Comparison of ENCODE assay signal across 16 cellular contexts in the genomic region with DNA sequence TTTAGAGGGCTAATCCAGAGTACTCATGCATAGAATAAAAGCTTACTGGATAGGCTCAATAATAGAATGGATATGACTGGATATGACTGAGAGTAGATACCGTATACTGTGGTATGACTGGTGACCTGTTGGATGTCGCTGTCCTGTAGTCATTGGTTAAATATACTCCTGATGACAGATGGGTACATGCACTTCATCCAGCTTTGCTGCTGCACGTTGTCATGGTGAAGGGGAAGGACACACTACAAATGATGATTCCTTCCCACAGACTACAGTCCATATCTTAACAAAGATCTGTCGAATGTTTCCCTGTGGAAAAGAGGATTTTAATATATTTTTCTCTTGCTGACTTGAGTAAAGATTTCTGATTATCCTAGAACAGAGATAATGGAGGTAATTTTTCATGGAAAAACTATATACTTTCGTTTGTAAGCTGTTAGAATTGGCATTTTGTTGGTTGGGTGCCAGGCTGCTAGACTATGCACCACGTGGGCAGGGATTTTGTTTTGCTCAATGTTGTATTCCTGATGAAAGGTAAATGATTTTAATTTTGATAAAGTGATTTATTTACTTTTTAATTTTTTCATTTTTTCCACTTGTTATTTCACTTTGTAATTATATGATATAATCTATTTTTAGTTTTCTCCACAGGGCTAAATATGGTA.
DNase-seq lines count a peak whose midpoint lies in the region; ATAC-seq, FAIRE-seq and TF ChIP-seq lines count a peak whose summit lies in the region.
"Had no signal": no experiment of that assay in that cellular context is flagged by ENCODE, and none has a peak within 500 bp of the region (broad histone marks: within the 10 kb centered on the region; RNA-seq: fewer than 3 reads in every experiment).

No MANE protein-coding gene starts in this region.

- H3K27me3 ChIP-seq in pancreas: no peaks in the 10 kb centered on the region
- H3K27me3 ChIP-seq: esophagus squamous epithelium had no signal

- no peaks in the 10 kb centered on the region for H3K9me3 ChIP-seq in pancreas
- H3K9me3 ChIP-seq: esophagus squamous epithelium had no signal

- H3K27ac ChIP-seq in pancreas: peak overlapping the region in 1 of 4 donors; percentile 2
- H3K27ac ChIP-seq: 22Rv1, esophagus squamous epithelium had no signal

- peaks cover 4 to 6% (median 5%) of the 10 kb centered on the region in 3 donors for H3K4me1 ChIP-seq in pancreas
- H3K4me1 ChIP-seq: esophagus squamous epithelium had no signal

- WGBS in pancreas, 2 donors: 48 to 52% methylated on average over 6 of the region's 6 CpGs

- FAIRE-seq in pancreas (lab: Jason Lieb, UNC): no peak
- FAIRE-seq: GM12892 had no signal

- no peaks in the 10 kb centered on the region for H3K36me3 ChIP-seq in pancreas
- H3K36me3 ChIP-seq: esophagus squamous epithelium had no signal

- intact Hi-C loops in pancreas (cut with DNase I): no loop called here

- peak; percentile 66 for DNase-seq in DMS 273 (lab: John Stamatoyannopoulos, UW; ENCODE audit: unreplicated experiment)
- no peak for DNase-seq in DMS 273 treated with DMSO at 0.1 percent for 48 hours (lab: John Stamatoyannopoulos, UW)
- peak; percentile 71 for DNase-seq in NCI-H2227 (lab: John Stamatoyannopoulos, UW; ENCODE audit: unreplicated experiment)
- DNase-seq in dermis microvascular lymphatic vessel endothelial cell (ENCODE audit: low read depth in 2 of 2): peak; percentile 35 to 71
- no peak for DNase-seq in pancreas
- DNase-seq in HUDEP-2 (lab: John Stamatoyannopoulos, UW; ENCODE audit: unreplicated experiment in 76 of 76): no peak
- DNase-seq in NCI-H146 (lab: John Stamatoyannopoulos, UW): no peak
- DNase-seq: activated CD8-positive, alpha-beta memory T cell treated with anti-CD3 and anti-CD28 coated beads for 24 hours; dermis blood vessel endothelial cell; esophagus squamous epithelium; hypothalamus; naive B cell; NCI-H2029 treated with DMSO at 0.1 percent for 48 hours had no signal

- no peak overlapping the region for H3K4me3 ChIP-seq in pancreas
- H3K4me3 ChIP-seq: esophagus squamous epithelium had no signal

- peak in 3 of 4 donors; percentile 51 to 79 (median 79) for ATAC-seq in pancreas
- ATAC-seq in GM18519 (IDR thresholded peaks at IDR 0.05; ENCODE audit: low FRiP score, unreplicated experiment): no peak

- no peak for TF ChIP-seq CTCF in pancreas (IDR thresholded peaks at IDR 0.05)

Comparison
In these comparisons a context has a peak if more than half of its experiments do, and no peak if none do; other contexts are left out.
1. DNase-seq: peak in DMS 273 (single experiment), NCI-H2227 (single experiment) and dermis microvascular lymphatic vessel endothelial cell (2 of 2); none in DMS 273 treated with DMSO at 0.1 percent for 48 hours (single experiment), pancreas (0 of 6), HUDEP-2 (0 of 76) and NCI-H146 (single experiment).